In genomic region chr14:64510127-64510808, GRCh38 we compare ENCODE assay signal across 1 cellular context.
TF ChIP-seq lines count a peak whose summit lies in the region.

No MANE protein-coding gene starts in this region.

TF ChIP-seq in GM23338, 12 proteins besides CTCF, POLR2A, EP300 and RAD21 (continued from another document):
- TF ChIP-seq EZH2phosphoT487 (IDR thresholded peaks at IDR 0.05; ENCODE audit: unreplicated experiment) (no peak), POLR2AphosphoS5 (IDR thresholded peaks at IDR 0.05; ENCODE audit: low read depth) (no peak), ZNF114 (CRISPR knock-in tag; IDR thresholded peaks at IDR 0.05) (no peak), NANOG (IDR thresholded peaks at IDR 0.05; ENCODE audit: borderline replicate concordance) (no peak), CREB1 (CRISPR knock-in tag; IDR thresholded peaks at IDR 0.05; ENCODE audit: low read depth) (no peak), ZNF331 (CRISPR knock-in tag; IDR thresholded peaks at IDR 0.05; ENCODE audit: low read depth) (no peak), ZNF462 (CRISPR knock-in tag; IDR thresholded peaks at IDR 0.05) (no peak), STAT1 (IDR thresholded peaks at IDR 0.05; ENCODE audit: unreplicated experiment) (no peak)
